Comparison of ENCODE assay signal across 20 cellular contexts in genomic region chrX:133366735-133367134, GRCh38.
"Had no signal": no experiment of that assay in that cellular context is flagged by ENCODE, and none has a peak within 500 bp of the region (broad histone marks: within the 10 kb centered on the region; RNA-seq: fewer than 3 reads in every experiment).

No MANE protein-coding gene starts in this region.

- H3K4me3 ChIP-seq: SJCRH30 had no signal

- DNase-seq: Karpas-422, KG1, MM.1S, NCI-H1092 treated with DMSO at 0.1 percent for 48 hours, NCI-H1436, NCI-H187, NCI-H2029, NCI-H2081 treated with DMSO at 0.1 percent for 48 hours, NCI-H2171 treated with DMSO at 0.1 percent for 48 hours, NCI-H345, NCI-H446 treated with DMSO at 0.1 percent for 48 hours, NCI-H510A treated with DMSO at 0.1 percent for 48 hours, NCI-H526, PC-3, SHP77, SJCRH30 had no signal

- FAIRE-seq: HepG2 had no signal

- H3K27me3 ChIP-seq: SJCRH30 had no signal

- ATAC-seq: HepG2, Panc1, PC-3, SK-N-SH treated with all-trans-retinoic acid at 6 μM for 48 hours had no signal

- H3K4me1 ChIP-seq: SJCRH30 had no signal

- H3K27ac ChIP-seq: RWPE1, SJCRH30 had no signal

- H3K9me3 ChIP-seq: SJCRH30 had no signal

- H3K36me3 ChIP-seq: SJCRH30 had no signal
